9 cellular contexts compared by ENCODE assay signal in the genomic region with DNA sequence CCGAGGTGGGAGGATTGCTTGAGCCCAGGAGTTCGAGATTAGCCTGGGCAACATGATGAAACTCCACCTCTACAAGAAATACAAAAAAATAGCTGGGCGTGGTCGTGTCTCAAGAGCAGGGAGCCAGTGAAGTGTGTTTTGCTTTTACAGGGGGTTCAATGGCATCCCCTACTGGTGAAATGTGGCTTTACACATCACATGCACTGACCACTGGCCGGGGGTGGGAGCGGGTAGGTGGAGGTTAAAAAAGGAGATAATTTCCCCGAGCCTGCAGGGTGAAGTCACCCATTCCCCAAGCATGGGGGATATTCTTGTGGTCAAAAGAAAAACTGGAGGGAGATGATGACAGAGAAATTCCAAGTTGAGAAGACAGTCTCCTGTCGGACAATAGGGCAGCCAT.
DNase-seq lines count a peak whose midpoint lies in the region; ATAC-seq and TF ChIP-seq lines count a peak whose summit lies in the region.
"Had no signal": no experiment of that assay in that cellular context is flagged by ENCODE, and none has a peak within 500 bp of the region (broad histone marks: within the 10 kb centered on the region; RNA-seq: fewer than 3 reads in every experiment).

No MANE protein-coding gene starts in this region.

- H3K27ac Mint-ChIP-seq in glutamatergic neuron (ENCODE audit: unreplicated experiment), result no peak overlapping the region
- H3K27ac Mint-ChIP-seq: activated B cell treated with CpG ODN at 0.5 μM for 24 hours had no signal

- no peaks in the 10 kb centered on the region for H3K27me3 Mint-ChIP-seq in glutamatergic neuron (ENCODE audit: unreplicated experiment)

- H3K27ac ChIP-seq in Panc1 (ENCODE audit: low read length), result no peak overlapping the region

- no peak for DNase-seq in BJ (ENCODE audit: low read depth)
- no peak for DNase-seq in Panc1 (ENCODE audit: low read depth, low spot score)
- DNase-seq in glutamatergic neuron, result no peak
- no peak for DNase-seq in stimulated activated CD4-positive, alpha-beta T cell treated with anti-CD3 and anti-CD28 coated beads, Interleukin-4, amount 100 ng/mL, for 24 hours
- no peak for DNase-seq in cortex of kidney (lab: John Stamatoyannopoulos, UW)
- no peak for DNase-seq in hippocampal formation (lab: John Stamatoyannopoulos, UW)
- DNase-seq: activated B cell treated with CpG ODN at 0.5 μM for 24 hours had no signal

- peaks cover 3% of the 10 kb centered on the region for H3K9me3 Mint-ChIP-seq in glutamatergic neuron (ENCODE audit: unreplicated experiment)

- POLR2A ChIA-PET in BJ (lab: Charles Lee) (no interaction called here), Panc1 (lab: Charles Lee) (no interaction called here)

- ATAC-seq in Panc1 (no peak), GM18517 (IDR thresholded peaks at IDR 0.05; ENCODE audit: unreplicated experiment) (no peak)

- intact Hi-C loops in Panc1 (cut with micrococcal nuclease; ENCODE audit: unreplicated experiment), result no loop called here

- H3K36me3 ChIP-seq in BJ (ENCODE audit: control insufficient read depth, insufficient read depth, low read length) (no peaks in the 10 kb centered on the region), Panc1 (ENCODE audit: control insufficient read depth, insufficient read depth, low read length) (no peaks in the 10 kb centered on the region)

- no peak overlapping the region for H3K4me3 Mint-ChIP-seq in glutamatergic neuron (ENCODE audit: unreplicated experiment)
- H3K4me3 Mint-ChIP-seq: activated B cell treated with CpG ODN at 0.5 μM for 24 hours had no signal

- no peaks in the 10 kb centered on the region for H3K4me1 ChIP-seq in Panc1 (ENCODE audit: control insufficient read depth, insufficient read depth, low read length)

- peaks cover 7% of the 10 kb centered on the region for H3K36me3 Mint-ChIP-seq in glutamatergic neuron (ENCODE audit: unreplicated experiment)

- no peaks in the 10 kb centered on the region for H3K9me3 ChIP-seq in Panc1 (ENCODE audit: control insufficient read depth, insufficient read depth, low read depth, low read length)

- no TSS peak for BruUV-seq in Panc1 (replicated peaks; lab: Mats Ljungman, UMichigan)

- no peaks in the 10 kb centered on the region for H3K27me3 ChIP-seq in BJ (ENCODE audit: control insufficient read depth, insufficient read depth, low read length)
- 0 out of 2 replicates have a peak, but pooled peaks cover 2% of the 10 kb centered on the region for H3K27me3 ChIP-seq in Panc1 (ENCODE audit: control insufficient read depth, insufficient read depth, low read length)

- in situ Hi-C loops in Panc1 (cut with HindIII; ENCODE audit: low pct_unique_long_range_greater_than_20kb, low sequenced_read_pairs), result no loop called here

- no peaks in the 10 kb centered on the region for H3K4me1 Mint-ChIP-seq in glutamatergic neuron (ENCODE audit: low read depth, unreplicated experiment)
- H3K4me1 Mint-ChIP-seq: activated B cell treated with CpG ODN at 0.5 μM for 24 hours had no signal

- CTCF ChIA-PET in BJ (lab: Yijun Ruan, JAX) (interaction anchor here (1.1 to 5.6 kb wide), 3 partner anchors 13 to 491 kb away, joined by 3 to 47 read pairs (median 10); no protein-coding TSS in a partner anchor), Panc1 (lab: Charles Lee) (no interaction called here)

- TF ChIP-seq CTCF in BJ (IDR thresholded peaks at IDR 0.05; ENCODE audit: insufficient read depth, low read depth, low read length) (peak; percentile 32; the same call in 1 of the 2 replicates), GM12873 (IDR thresholded peaks at IDR 0.05; ENCODE audit: insufficient read depth, low read depth, low read length, missing control alignments) (peak; percentile 71), Panc1 (IDR thresholded peaks at IDR 0.05) (peak; percentile 80), glutamatergic neuron (IDR thresholded peaks at IDR 0.05; ENCODE audit: partially characterized antibody, unreplicated experiment) (peak; percentile 68)

- H3K4me3 ChIP-seq in BJ (ENCODE audit: low read depth, low read length) (no peak overlapping the region), Panc1 (ENCODE audit: low read depth in 2 of 2, low read length in 2 of 2) (no peak overlapping the region)
